ENCODE assay signal across 22 cellular contexts in the genomic region with DNA sequence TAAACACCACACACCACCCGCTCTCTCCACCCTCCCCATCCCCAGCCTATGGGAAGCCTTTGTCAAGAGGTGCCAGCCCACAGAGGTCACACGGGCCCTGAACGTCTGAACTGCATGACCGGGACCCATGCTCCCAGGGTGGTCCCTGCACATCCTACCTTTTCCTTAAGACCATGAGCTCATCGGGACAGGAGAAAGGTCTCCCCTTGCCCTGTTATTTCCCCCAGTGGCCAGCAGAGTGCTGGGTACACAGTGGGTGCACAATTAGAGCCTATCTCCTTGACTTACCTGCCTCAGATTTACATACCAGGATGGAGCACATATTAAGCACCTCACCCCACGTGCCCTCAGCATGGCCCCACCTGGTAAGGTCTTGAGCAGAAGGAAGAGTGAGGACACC. TPM values are rescaled to one million over a fixed set of nuclear protein-coding genes. Genes with fewer than 3 reads are reported as not detected.
"Had no signal": no experiment of that assay in that cellular context is flagged by ENCODE, and none has a peak within 500 bp of the region (broad histone marks: within the 10 kb centered on the region; RNA-seq: fewer than 3 reads in every experiment).

No MANE protein-coding gene starts in this region.

- H3K4me3 ChIP-seq: esophagus muscularis mucosa, gastrocnemius medialis, heart right ventricle, psoas muscle, spleen, tibial artery had no signal

- H3K9me3 ChIP-seq: esophagus muscularis mucosa, gastrocnemius medialis, heart right ventricle, psoas muscle, spleen, tibial artery had no signal

- DNase-seq: effector memory CD8-positive, alpha-beta T cell; gastrocnemius medialis; heart right ventricle; hypothalamus; mammary epithelial cell; naive thymus-derived CD4-positive, alpha-beta T cell; nephron progenitor cell; psoas muscle; retina; spleen; stimulated activated CD4-positive, alpha-beta T cell treated with anti-CD3 and anti-CD28 coated beads, Interleukin-15, amount 100 ng/mL, for 24 hours; stimulated activated CD4-positive, alpha-beta T cell treated with anti-CD3 and anti-CD28 coated beads, Interleukin-1b, Interleukin-23, amount 100 ng/mL, for 48 hours; stimulated activated CD4-positive, alpha-beta T cell treated with anti-CD3 and anti-CD28 coated beads, Interleukin-4, amount 100 ng/mL, for 24 hours; tibial artery had no signal

- H3K27me3 ChIP-seq: gastrocnemius medialis had no signal

- ATAC-seq: effector memory CD8-positive, alpha-beta T cell; gastrocnemius medialis; heart right ventricle; left lobe of liver; naive thymus-derived CD4-positive, alpha-beta T cell; psoas muscle; sciatic nerve; stimulated activated memory B cell treated with anti-CD40 and anti-IgM and Interleukin-4, amounts not matched to agents 10 μg/mL and 1 μg/mL and 100 μg/mL, for 72 hours had no signal

- H3K36me3 ChIP-seq: esophagus muscularis mucosa, gastrocnemius medialis, heart right ventricle, spleen, tibial artery had no signal

- H3K27ac ChIP-seq: epithelial cell of prostate, esophagus muscularis mucosa, gastrocnemius medialis, heart right ventricle, psoas muscle, spleen, tibial artery had no signal

RNA-seq across cellular contexts. Expression of gene ACTA1, which starts 30.9 kb away (rescaled TPM):
- total RNA-seq: fibroblast of villous mesenchyme; left lobe of liver; mesenteric fat pad; mononuclear cell; naive thymus-derived CD4-positive, alpha-beta T cell had no signal
